Comparison of ENCODE assay signal across 13 cellular contexts in genomic region chr1:55031098-55031497, GRCh38. TPM values are rescaled to one million over a fixed set of nuclear protein-coding genes. Genes with fewer than 3 reads are reported as not detected.
"Had no signal": no experiment of that assay in that cellular context is flagged by ENCODE, and none has a peak within 500 bp of the region (broad histone marks: within the 10 kb centered on the region; RNA-seq: fewer than 3 reads in every experiment).

No MANE protein-coding gene starts in this region.

RNA-seq across cellular contexts. Expression of gene PCSK9, which starts 8.2 kb away (rescaled TPM):
- total RNA-seq: activated B cell treated with CpG ODN at 0.5 μM for 24 hours; activated CD4-positive, alpha-beta memory T cell treated with anti-CD3 and anti-CD28 coated beads for 36 hours; activated CD4-positive, alpha-beta T cell treated with anti-CD3 and anti-CD28 coated beads for 36 hours; activated CD4-positive, alpha-beta T cell treated with anti-CD3 and anti-CD28 coated beads, Interleukin-2, amount 10 ng/mL, durations not matched to agents 24 days and 14 days; activated CD4-positive, alpha-beta T cell treated with anti-CD3 and anti-CD28 coated beads, Interleukin-2, amount 10 ng/mL, durations not matched to agents 7 days and 5 days; activated CD8-positive, alpha-beta memory T cell treated with anti-CD3 and anti-CD28 coated beads for 36 hours; activated CD8-positive, alpha-beta T cell treated with anti-CD3 and anti-CD28 coated beads for 36 hours; activated CD8-positive, alpha-beta T cell treated with anti-CD3 and anti-CD28 coated beads, Interleukin-2, amount 10 ng/mL, durations not matched to agents 7 days and 5 days; T-helper 1 cell treated with Interleukin-12 subunit alpha and Interleukin-12 subunit beta and Interleukin-4 antibody, amounts not matched to agents 30 ng/mL and 1 ng/mL, for 36 hours; T-helper 17 cell had no signal

RNA-seq across cellular contexts. Expression of gene BSND, which starts 32.4 kb away (rescaled TPM):
- total RNA-seq: activated B cell treated with CpG ODN at 0.5 μM for 24 hours; activated CD4-positive, alpha-beta memory T cell treated with anti-CD3 and anti-CD28 coated beads for 36 hours; activated CD4-positive, alpha-beta T cell treated with anti-CD3 and anti-CD28 coated beads for 36 hours; activated CD4-positive, alpha-beta T cell treated with anti-CD3 and anti-CD28 coated beads, Interleukin-2, amount 10 ng/mL, durations not matched to agents 24 days and 14 days; activated CD8-positive, alpha-beta memory T cell treated with anti-CD3 and anti-CD28 coated beads for 36 hours; activated CD8-positive, alpha-beta T cell treated with anti-CD3 and anti-CD28 coated beads for 36 hours; T-helper 1 cell treated with Interleukin-12 subunit alpha and Interleukin-12 subunit beta and Interleukin-4 antibody, amounts not matched to agents 30 ng/mL and 1 ng/mL, for 36 hours; T-helper 2 cell treated with Interferon-gamma antibody and Interleukin-4, amounts not matched to agents 100 ng/mL and 5 ng/mL, for 36 hours had no signal

RNA-seq across cellular contexts. Expression of gene TMEM61, which starts 50.7 kb away (rescaled TPM):
- total RNA-seq: activated B cell treated with CpG ODN at 0.5 μM for 24 hours; activated CD4-positive, alpha-beta memory T cell treated with anti-CD3 and anti-CD28 coated beads for 36 hours; activated CD4-positive, alpha-beta memory T cell treated with anti-CD3 and anti-CD28 coated beads, Interleukin-2, amount 10 ng/mL, durations not matched to agents 7 days and 5 days; activated CD4-positive, alpha-beta T cell treated with anti-CD3 and anti-CD28 coated beads for 36 hours; activated CD4-positive, alpha-beta T cell treated with anti-CD3 and anti-CD28 coated beads, Interleukin-2, amount 10 ng/mL, durations not matched to agents 24 days and 14 days; activated CD4-positive, alpha-beta T cell treated with anti-CD3 and anti-CD28 coated beads, Interleukin-2, amount 10 ng/mL, durations not matched to agents 7 days and 5 days; activated CD8-positive, alpha-beta memory T cell treated with anti-CD3 and anti-CD28 coated beads for 36 hours; activated CD8-positive, alpha-beta memory T cell treated with anti-CD3 and anti-CD28 coated beads, Interleukin-2, amount 10 ng/mL, durations not matched to agents 7 days and 5 days; activated CD8-positive, alpha-beta T cell treated with anti-CD3 and anti-CD28 coated beads for 36 hours; activated CD8-positive, alpha-beta T cell treated with anti-CD3 and anti-CD28 coated beads, Interleukin-2, amount 10 ng/mL, durations not matched to agents 7 days and 5 days; T-helper 1 cell treated with Interleukin-12 subunit alpha and Interleukin-12 subunit beta and Interleukin-4 antibody, amounts not matched to agents 30 ng/mL and 1 ng/mL, for 36 hours; T-helper 17 cell; T-helper 2 cell treated with Interferon-gamma antibody and Interleukin-4, amounts not matched to agents 100 ng/mL and 5 ng/mL, for 36 hours had no signal
